In genomic region chr9:135423725-135424124, GRCh38 we compare ENCODE assay signal across 28 cellular contexts.
"Had no signal": no experiment of that assay in that cellular context is flagged by ENCODE, and none has a peak within 500 bp of the region (broad histone marks: within the 10 kb centered on the region; RNA-seq: fewer than 3 reads in every experiment).

No MANE protein-coding gene starts in this region.

- DNase-seq: dermis blood vessel endothelial cell; dorsolateral prefrontal cortex; effector CD8-positive, alpha-beta T cell; effector memory CD8-positive, alpha-beta T cell; endodermal cell; erythroblast; esophagus squamous epithelium; foreskin fibroblast; foreskin melanocyte; gastrocnemius medialis; glutamatergic neuron; head of caudate nucleus; heart right ventricle; hippocampal formation; left cardiac atrium; left lung; left ventricle myocardium superior; lower lobe of right lung; mesenchymal stem cell; mucosa of descending colon; naive B cell had no signal

- H3K27ac ChIP-seq: coronary artery, epithelial cell of prostate, esophagus squamous epithelium, gastrocnemius medialis, heart right ventricle, left lung, lower lobe of right lung had no signal

- FAIRE-seq: colon, endometrium, islet of Langerhans, keratinocyte had no signal

- H3K4me1 ChIP-seq: esophagus squamous epithelium, gastrocnemius medialis, heart right ventricle, left lung, lower lobe of right lung had no signal

- H3K36me3 ChIP-seq: esophagus squamous epithelium, gastrocnemius medialis, heart right ventricle, left lung, lower lobe of right lung had no signal

- H3K9me3 ChIP-seq: gastrocnemius medialis, lower lobe of right lung had no signal

- H3K4me3 ChIP-seq: coronary artery, dorsolateral prefrontal cortex, esophagus squamous epithelium, gastrocnemius medialis, heart right ventricle, left lung, lower lobe of right lung, mucosa of descending colon had no signal

- ATAC-seq: effector memory CD8-positive, alpha-beta T cell; esophagus mucosa; gastrocnemius medialis; heart right ventricle; left cardiac atrium; left lung; left ventricle myocardium superior; lower lobe of right lung; mucosa of descending colon had no signal
